In genomic region chr4:7769936-7770674, GRCh38 we compare ENCODE assay signal across 9 cellular contexts.
DNase-seq lines count a peak whose midpoint lies in the region; ATAC-seq, FAIRE-seq and TF ChIP-seq lines count a peak whose summit lies in the region.
"Had no signal": no experiment of that assay in that cellular context is flagged by ENCODE, and none has a peak within 500 bp of the region (broad histone marks: within the 10 kb centered on the region; RNA-seq: fewer than 3 reads in every experiment).

No MANE protein-coding gene starts in this region.

- H3K4ac ChIP-seq in mesendoderm (ENCODE audit: low read depth, low read length): no peak overlapping the region

- FAIRE-seq in D721Med (lab: Jason Lieb, UNC): no peak
- FAIRE-seq: endometrium had no signal

- no peaks in the 10 kb centered on the region for H3K79me1 ChIP-seq in mesendoderm (ENCODE audit: low read length)

- H3K36me3 ChIP-seq in mesendoderm (ENCODE audit: control insufficient read depth, insufficient read depth, low read length): peaks cover 13% of the 10 kb centered on the region

- no peak overlapping the region for H3K56ac ChIP-seq in mesendoderm (ENCODE audit: low read length)

- H3K79me2 ChIP-seq in mesendoderm (ENCODE audit: control insufficient read depth, insufficient read depth, low read length): no peaks in the 10 kb centered on the region

- H2AK5ac ChIP-seq in mesendoderm (ENCODE audit: low read length): no peak overlapping the region

- no peak overlapping the region for H3K23ac ChIP-seq in mesendoderm (ENCODE audit: low read length)

- WGBS in mesendoderm (ENCODE audit: extremely low coverage, insufficient coverage, low lambda C conversion rate): no CpG with 5 or more reads among the region's 16 CpGs

- no peak overlapping the region for H3K4me2 ChIP-seq in mesendoderm (ENCODE audit: low read length)

- H3K18ac ChIP-seq in mesendoderm (ENCODE audit: low read length): no peak overlapping the region

- H3K27me3 ChIP-seq in mesendoderm (ENCODE audit: insufficient read depth, low read length, poor library complexity): no peaks in the 10 kb centered on the region

- H3K4me3 ChIP-seq in astrocyte of the spinal cord (ENCODE audit: low read depth, low read length) (no peak overlapping the region), mesendoderm (ENCODE audit: low read length) (no peak overlapping the region)

- H2BK120ac ChIP-seq in mesendoderm (ENCODE audit: low read depth, low read length): no peak overlapping the region

- in situ Hi-C loops in astrocyte of the spinal cord (cut with HindIII; ENCODE audit: low sequenced_read_pairs): no loop called here

- no peak overlapping the region for H2BK5ac ChIP-seq in mesendoderm (ENCODE audit: low read length)

- H3K27ac ChIP-seq in mesendoderm (ENCODE audit: low read depth, low read length): no peak overlapping the region

- no peaks in the 10 kb centered on the region for H3K4me1 ChIP-seq in mesendoderm (ENCODE audit: control insufficient read depth, low read depth, low read length)

- TF ChIP-seq CTCF in D721Med (IDR thresholded peaks at IDR 0.05; ENCODE audit: insufficient read depth, missing control alignments) (peak; percentile 21), astrocyte of the spinal cord (IDR thresholded peaks at IDR 0.05; ENCODE audit: low read depth, low read length) (peak; percentile 67)

- no peak for DNase-seq in D721Med (ENCODE audit: insufficient read length, low spot score)
- peak; percentile 66 for DNase-seq in HuH-7.5 (ENCODE audit: low spot score)
- no peak for DNase-seq in astrocyte of the spinal cord (ENCODE audit: low read depth, low spot score)
- DNase-seq in mesendoderm: peak; percentile 49
- no peak for DNase-seq in NCI-H146 (lab: John Stamatoyannopoulos, UW)

- no peak for ATAC-seq in HG02970 (IDR thresholded peaks at IDR 0.05; ENCODE audit: low FRiP score, unreplicated experiment)
- ATAC-seq in GM21825 (IDR thresholded peaks at IDR 0.05; ENCODE audit: unreplicated experiment): no peak
- ATAC-seq in HG03442 (IDR thresholded peaks at IDR 0.05; ENCODE audit: unreplicated experiment): no peak

- H4K5ac ChIP-seq in mesendoderm (ENCODE audit: low read length): no peak overlapping the region

- H3K9ac ChIP-seq in mesendoderm (ENCODE audit: low read length): no peak overlapping the region

- H4K8ac ChIP-seq in mesendoderm (ENCODE audit: low read depth, low read length): no peak overlapping the region

- no peak overlapping the region for H2BK15ac ChIP-seq in mesendoderm (replicated peaks; ENCODE audit: low read depth)

Comparison
In these comparisons a context has a peak if more than half of its experiments do, and no peak if none do; other contexts are left out.
1. DNase-seq: peak in HuH-7.5 (single experiment) and mesendoderm (single experiment); none in D721Med (single experiment), astrocyte of the spinal cord (single experiment) and NCI-H146 (single experiment).